ENCODE assay signal across 19 cellular contexts in genomic region chr16:6019490-6019991, GRCh38.
A peak's percentile ranks its signal among the peaks of the same experiment; 100 is the strongest.
DNase-seq lines count a peak whose midpoint lies in the region; ATAC-seq, FAIRE-seq and TF ChIP-seq lines count a peak whose summit lies in the region.
"Had no signal": no experiment of that assay in that cellular context is flagged by ENCODE, and none has a peak within 500 bp of the region (broad histone marks: within the 10 kb centered on the region; RNA-seq: fewer than 3 reads in every experiment).

No MANE protein-coding gene starts in this region.

- H3K4me1 ChIP-seq in H1 (replicated peaks in 1 of 4; ENCODE audit: control insufficient read depth in 3 of 4, insufficient read depth in 4 of 4, low read length in 3 of 4) (peaks cover 0 to 4% (median under 1%) of the 10 kb centered on the region in 4 experiments; a peak in 3 of 7 replicates), mesodermal cell (ENCODE audit: control insufficient read depth, insufficient read depth, low read length, poor library complexity, severe bottlenecking) (peaks cover 11% of the 10 kb centered on the region)
- H3K4me1 ChIP-seq: SJCRH30 had no signal

- H3K4ac ChIP-seq in H1 (replicated peaks; ENCODE audit: insufficient read length, low read depth, low read length), result no peak overlapping the region

- H3K79me2 ChIP-seq in H1 (ENCODE audit: control insufficient read depth in 1 of 2, insufficient read depth in 2 of 2, low read length in 2 of 2), result no peaks in the 10 kb centered on the region

- CTCF ChIA-PET in H1 (lab: Charles Lee; ENCODE audit: partially characterized antibody), result interaction anchor here (0.5 to 0.8 kb wide), 2 partner anchors 127 to 1492 kb away, joined by 3 to 4 read pairs; no protein-coding TSS in a partner anchor

- WGBS in H1 (ENCODE audit: extremely low coverage in 1 of 2, insufficient coverage in 1 of 2, insufficient read length in 1 of 2, insufficient replicate concordance in 2 of 2, low coverage in 1 of 2, low lambda C conversion rate in 2 of 2, missing lambda C conversion rate in 1 of 2), 2 experiments, result 1% methylated on average over 38 of the region's 50 CpGs; no CpG with 5 or more reads in 1 of the 2 experiments
- 0 to 2% methylated on average over 29 to 36 of the region's 50 CpGs for WGBS in mesodermal cell (ENCODE audit: insufficient coverage in 2 of 2), 2 experiments

- no peak overlapping the region for H4K91ac ChIP-seq in H1 (replicated peaks; ENCODE audit: insufficient read length, low read length)

- DNase-seq in DMS79 treated with DMSO at 0.1 percent for 48 hours (lab: John Stamatoyannopoulos, UW) (peak; percentile 42), NCI-H2227 (lab: John Stamatoyannopoulos, UW; ENCODE audit: unreplicated experiment) (peak; percentile 70), H1 (ENCODE audit: low read depth in 1 of 2, low spot score in 2 of 2) (peak in 1 of 2 experiments; percentile 76), T-helper 2 cell (no peak), HPDE6-E6E7 (ENCODE audit: extremely low spot score) (no peak)
- no peak for DNase-seq in stimulated activated CD4-positive, alpha-beta T cell treated with anti-CD3 and anti-CD28 coated beads, Interleukin-1b, Interleukin-23, amount 100 ng/mL, for 48 hours
- DNase-seq: activated CD4-positive, alpha-beta T cell treated with anti-CD3 and anti-CD28 coated beads for 36 hours; activated naive CD4-positive, alpha-beta T cell treated with Interleukin-2 at 50 U/mL for 16 hours; CD8-positive, alpha-beta memory T cell; EL; esophagus squamous epithelium; NCI-H1694 treated with DMSO at 0.1 percent for 48 hours; NCI-H446; occipital lobe; sigmoid colon; SJCRH30; stomach had no signal

- no peak overlapping the region for H3K27ac Mint-ChIP-seq in stimulated activated memory B cell treated with anti-CD40 and anti-IgM and Interleukin-4, amounts not matched to agents 10 μg/mL and 1 μg/mL and 100 μg/mL, for 72 hours
- H3K27ac Mint-ChIP-seq: activated CD4-positive, alpha-beta T cell treated with anti-CD3 and anti-CD28 coated beads for 36 hours; CD8-positive, alpha-beta memory T cell had no signal

- H3K27me3 ChIP-seq in H1 (replicated peaks in 1 of 4; ENCODE audit: control insufficient read depth in 3 of 4, extremely low read depth in 1 of 4, insufficient read depth in 3 of 4, low read length in 3 of 4), result peaks cover 19 to 41% (median 36%) of the 10 kb centered on the region in 4 experiments
- H3K27me3 ChIP-seq: SJCRH30 had no signal

- peak overlapping the region; percentile 83 for H4K8ac ChIP-seq in H1 (ENCODE audit: extremely low read depth, insufficient read depth, low read length)

- H3K79me1 ChIP-seq in H1 (ENCODE audit: low read depth, low read length), result no peaks in the 10 kb centered on the region

- H3K18ac ChIP-seq in H1 (ENCODE audit: extremely low read depth, low read length), result peak overlapping the region; percentile 71; the same call in 1 of the 2 replicates

- no peak overlapping the region for H2AK5ac ChIP-seq in H1 (ENCODE audit: low read depth, low read length)

- TF ChIP-seq POLR2A in H1 (IDR thresholded peaks at IDR 0.05; ENCODE audit: control extremely low read depth in 1 of 2, low read depth in 2 of 2, low read length in 2 of 2), result no peak

- no peak overlapping the region for H3K27ac ChIP-seq in H1 (ENCODE audit: low read depth, low read length)
- no peak overlapping the region for H3K27ac ChIP-seq in mesodermal cell (ENCODE audit: low read depth, low read length, severe bottlenecking)
- H3K27ac ChIP-seq: esophagus squamous epithelium, sigmoid colon, SJCRH30, stomach had no signal

- H3K9me3 ChIP-seq in H1 (ENCODE audit: insufficient read depth in 2 of 2, low read depth in 1 of 2, low read length in 1 of 2) (no peaks in the 10 kb centered on the region), mesodermal cell (ENCODE audit: control insufficient read depth, low read length) (no peaks in the 10 kb centered on the region)
- H3K9me3 ChIP-seq: esophagus squamous epithelium, sigmoid colon, SJCRH30 had no signal

- no peak overlapping the region for H2BK12ac ChIP-seq in H1 (ENCODE audit: low read depth, low read length)

- no peak overlapping the region for H2BK20ac ChIP-seq in H1 (ENCODE audit: low read length)

- H3K56ac ChIP-seq in H1 (replicated peaks; ENCODE audit: insufficient read length, low read depth, low read length), result no peak overlapping the region

- H4K5ac ChIP-seq in H1 (ENCODE audit: insufficient read length, low read depth, low read length), result no peak overlapping the region

- H3K36me3 ChIP-seq in H1 (ENCODE audit: control insufficient read depth in 2 of 4, insufficient read depth in 4 of 4, low read length in 3 of 4) (no peaks in the 10 kb centered on the region), mesodermal cell (ENCODE audit: control insufficient read depth, insufficient read depth, low read length) (no peaks in the 10 kb centered on the region)
- H3K36me3 ChIP-seq: esophagus squamous epithelium, sigmoid colon, SJCRH30, stomach had no signal

- POLR2A ChIA-PET in H1 (lab: Charles Lee; ENCODE audit: partially characterized antibody), result no interaction called here

- no peak overlapping the region for H3K9ac ChIP-seq in H1 (replicated peaks in 1 of 4; ENCODE audit: extremely low read depth in 1 of 4, low read depth in 3 of 4, low read length in 3 of 4)

- H3K4me2 ChIP-seq in H1 (ENCODE audit: insufficient read depth in 1 of 2, low read depth in 2 of 2, low read length in 2 of 2), result peak overlapping the region; percentile 88 to 97

- H3K9me3 Mint-ChIP-seq in stimulated activated memory B cell treated with anti-CD40 and anti-IgM and Interleukin-4, amounts not matched to agents 10 μg/mL and 1 μg/mL and 100 μg/mL, for 72 hours, result peaks cover 10% of the 10 kb centered on the region

- no peaks in the 10 kb centered on the region for H4K20me1 ChIP-seq in H1 (replicated peaks in 1 of 2; ENCODE audit: control insufficient read depth in 1 of 2, insufficient read depth in 2 of 2, low read length in 2 of 2)

- TF ChIP-seq EP300 in H1 (IDR thresholded peaks at IDR 0.05; ENCODE audit: borderline replicate concordance in 1 of 2, low read depth in 2 of 2, low read length in 2 of 2), result no peak

- H3K4me1 Mint-ChIP-seq in stimulated activated memory B cell treated with anti-CD40 and anti-IgM and Interleukin-4, amounts not matched to agents 10 μg/mL and 1 μg/mL and 100 μg/mL, for 72 hours, result no peaks in the 10 kb centered on the region
- H3K4me1 Mint-ChIP-seq: activated CD4-positive, alpha-beta T cell treated with anti-CD3 and anti-CD28 coated beads for 36 hours; CD8-positive, alpha-beta memory T cell had no signal

- H3K36me3 Mint-ChIP-seq in stimulated activated memory B cell treated with anti-CD40 and anti-IgM and Interleukin-4, amounts not matched to agents 10 μg/mL and 1 μg/mL and 100 μg/mL, for 72 hours, result no peaks in the 10 kb centered on the region
- H3K36me3 Mint-ChIP-seq: CD8-positive, alpha-beta memory T cell had no signal

- peak; percentile 36 to 60; a peak in 3 of 4 replicates for TF ChIP-seq RAD21 in H1 (IDR thresholded peaks at IDR 0.05 in 1 of 2, conservative IDR thresholded peaks at IDR 0.05 in 1 of 2; ENCODE audit: low read depth in 2 of 2, low read length in 2 of 2)

- peaks cover 15% of the 10 kb centered on the region for H3K27me3 Mint-ChIP-seq in stimulated activated memory B cell treated with anti-CD40 and anti-IgM and Interleukin-4, amounts not matched to agents 10 μg/mL and 1 μg/mL and 100 μg/mL, for 72 hours

- H2BK15ac ChIP-seq in H1 (ENCODE audit: low read length), result no peak overlapping the region

- H3K14ac ChIP-seq in H1 (ENCODE audit: insufficient read length), result no peak overlapping the region

- no peak for FAIRE-seq in H1 (lab: Jason Lieb, UNC)

- H2AFZ ChIP-seq in H1 (ENCODE audit: low read length), result no peak overlapping the region

- H2BK120ac ChIP-seq in H1 (replicated peaks; ENCODE audit: low read depth, low read length), result no peak overlapping the region

- no peak overlapping the region for H2BK5ac ChIP-seq in H1 (ENCODE audit: low read depth, low read length)

- no peak overlapping the region for H3K4me3 Mint-ChIP-seq in stimulated activated memory B cell treated with anti-CD40 and anti-IgM and Interleukin-4, amounts not matched to agents 10 μg/mL and 1 μg/mL and 100 μg/mL, for 72 hours
- H3K4me3 Mint-ChIP-seq: activated CD4-positive, alpha-beta T cell treated with anti-CD3 and anti-CD28 coated beads for 36 hours; CD8-positive, alpha-beta memory T cell had no signal

- H3K23ac ChIP-seq in H1 (ENCODE audit: insufficient read length), result no peak overlapping the region

- peak; percentile 19 to 43 (median 33) for TF ChIP-seq CTCF in H1 (IDR thresholded peaks at IDR 0.05; ENCODE audit: control extremely low read depth in 1 of 3, insufficient read depth in 1 of 3, low read depth in 1 of 3, low read length in 3 of 3)

- ATAC-seq in stimulated activated memory B cell treated with anti-CD40 and anti-IgM and Interleukin-4, amounts not matched to agents 10 μg/mL and 1 μg/mL and 100 μg/mL, for 72 hours, result no peak
- ATAC-seq: activated CD4-positive, alpha-beta T cell treated with anti-CD3 and anti-CD28 coated beads for 36 hours had no signal

- peak overlapping the region; percentile 41 to 69 (median 64) for H3K4me3 ChIP-seq in H1 (ENCODE audit: extremely low read depth in 1 of 4, insufficient read depth in 2 of 4, low read depth in 3 of 4, low read length in 4 of 4)
- H3K4me3 ChIP-seq in mesodermal cell (ENCODE audit: extremely low read depth, insufficient read depth, low read length, poor library complexity, severe bottlenecking), result peak overlapping the region; percentile 23
- H3K4me3 ChIP-seq: esophagus squamous epithelium, sigmoid colon, SJCRH30, stomach had no signal

- peaks cover 18% of the 10 kb centered on the region; the same call in 1 of the 2 replicates for H3K23me2 ChIP-seq in H1 (ENCODE audit: low read depth, low read length)

TF ChIP-seq in H1, 55 proteins besides CTCF, POLR2A, EP300 and RAD21 (continues in another document):
- TF ChIP-seq SUZ12 (IDR thresholded peaks at IDR 0.05; ENCODE audit: low read length), result peak; percentile 56; the same call in 1 of the 2 replicates
- TF ChIP-seq KDM5A (IDR thresholded peaks at IDR 0.05; ENCODE audit: low read length), result no peak
- TF ChIP-seq FOSL1 (IDR thresholded peaks at IDR 0.05; ENCODE audit: insufficient read depth, low read depth, low read length), result no peak
- TF ChIP-seq NANOG (IDR thresholded peaks at IDR 0.05; ENCODE audit: insufficient read depth, low read depth, low read length, poor library complexity, severe bottlenecking), result no peak
- 0 out of 2 replicates have a peak, but pooled peaks have one; percentile 12 for TF ChIP-seq RBBP5 (IDR thresholded peaks at IDR 0.05; ENCODE audit: borderline replicate concordance, low read depth, low read length)

Comparison
In these comparisons a context has a peak if more than half of its experiments do, and no peak if none do; other contexts are left out.
1. DNase-seq: peak in DMS79 treated with DMSO at 0.1 percent for 48 hours (single experiment) and NCI-H2227 (single experiment); none in stimulated activated CD4-positive, alpha-beta T cell treated with anti-CD3 and anti-CD28 coated beads, Interleukin-1b, Interleukin-23, amount 100 ng/mL, for 48 hours (single experiment), T-helper 2 cell (0 of 5) and HPDE6-E6E7 (single experiment).